ENCODE assay signal across 18 cellular contexts in genomic region chr1:116099379-116099778, GRCh38. TPM values are rescaled to one million over a fixed set of nuclear protein-coding genes. Genes with fewer than 3 reads are reported as not detected.
DNase-seq lines count a peak whose midpoint lies in the region; ATAC-seq, FAIRE-seq and TF ChIP-seq lines count a peak whose summit lies in the region.
"Had no signal": no experiment of that assay in that cellular context is flagged by ENCODE, and none has a peak within 500 bp of the region (broad histone marks: within the 10 kb centered on the region; RNA-seq: fewer than 3 reads in every experiment).

No MANE protein-coding gene starts in this region.

- H3K4me1 Mint-ChIP-seq in type B pancreatic cell (ENCODE audit: unreplicated experiment), result no peaks in the 10 kb centered on the region
- H3K4me1 Mint-ChIP-seq: CD14-positive monocyte had no signal

- peak overlapping the region; percentile 33 for H3K27ac Mint-ChIP-seq in type B pancreatic cell
- H3K27ac Mint-ChIP-seq: CD8-positive, alpha-beta T cell had no signal

- no peaks in the 10 kb centered on the region for H3K36me3 ChIP-seq in bronchial epithelial cell (ENCODE audit: control insufficient read depth, insufficient read depth, low read length)
- H3K36me3 ChIP-seq: BLaER1, HAP-1 had no signal

- TF ChIP-seq CTCF in LNCaP clone FGC (IDR thresholded peaks at IDR 0.05; ENCODE audit: control insufficient read depth, extremely low read depth, insufficient read depth) (no peak), bronchial epithelial cell (IDR thresholded peaks at IDR 0.05; ENCODE audit: insufficient read depth, low read length, severe bottlenecking) (no peak), type B pancreatic cell (conservative IDR thresholded peaks at IDR 0.05) (no peak), GM13977 (IDR thresholded peaks at IDR 0.05; ENCODE audit: extremely low read depth, insufficient read depth, missing control alignments) (no peak)

- H3K27me3 Mint-ChIP-seq in type B pancreatic cell, result no peaks in the 10 kb centered on the region

- H3K4me3 ChIP-seq in LNCaP clone FGC (ENCODE audit: low read depth, low read length) (no peak overlapping the region), bronchial epithelial cell (ENCODE audit: low read depth, low read length) (no peak overlapping the region)
- H3K4me3 ChIP-seq: BLaER1, HAP-1 had no signal

- H3K9me3 Mint-ChIP-seq in type B pancreatic cell, result peaks cover 4% of the 10 kb centered on the region

- in situ Hi-C loops in GM13977 (cut with MboI; ENCODE audit: low pct_unique_long_range_greater_than_20kb, low sequenced_read_pairs, unreplicated experiment), result no loop called here

- no peaks in the 10 kb centered on the region for H3K27me3 ChIP-seq in bronchial epithelial cell (ENCODE audit: control insufficient read depth, insufficient read depth, low read length)
- H3K27me3 ChIP-seq: BLaER1 had no signal

- no peak for TF ChIP-seq POLR2A in GM12891 (IDR thresholded peaks at IDR 0.05; ENCODE audit: low read depth, low read length)

- H3K36me3 Mint-ChIP-seq in type B pancreatic cell, result no peaks in the 10 kb centered on the region

- no peak for ATAC-seq in HG03521 (IDR thresholded peaks at IDR 0.05; ENCODE audit: unreplicated experiment)
- ATAC-seq: CD8-positive, alpha-beta T cell had no signal

- no peak for DNase-seq in GM12891 (ENCODE audit: insufficient read length, low spot score)
- DNase-seq in LNCaP clone FGC (ENCODE audit: low read depth), result peak; percentile 10
- no peak for DNase-seq in bronchial epithelial cell (ENCODE audit: low read depth)
- DNase-seq in type B pancreatic cell (ENCODE audit: extremely low spot score, unreplicated experiment), result no peak
- no peak for DNase-seq in GM13977 (ENCODE audit: low spot score)
- no peak for DNase-seq in activated T-cell treated with anti-CD3 and anti-CD28 coated beads, Interleukin-2, amount 50 U/mL, for 48 hours
- DNase-seq: 8988T; Calu3; CD8-positive, alpha-beta T cell; DMS79 treated with DMSO at 0.1 percent for 48 hours; GF-D8 had no signal

- FAIRE-seq in GM12891 (lab: Jason Lieb, UNC), result peak; percentile 5
- peak; percentile 66 for FAIRE-seq in bronchial epithelial cell (lab: Jason Lieb, UNC)
- FAIRE-seq: GM19239 had no signal

- H3K4me3 Mint-ChIP-seq in type B pancreatic cell, result no peak overlapping the region
- H3K4me3 Mint-ChIP-seq: CD14-positive monocyte; CD8-positive, alpha-beta T cell had no signal

TF ChIP-seq in GM12891, 5 proteins besides CTCF, POLR2A, EP300 and RAD21:
- TF ChIP-seq POLR2AphosphoS5 (IDR thresholded peaks at IDR 0.05; ENCODE audit: low read depth, low read length) (no peak), SPI1 (IDR thresholded peaks at IDR 0.05; ENCODE audit: low read depth, low read length) (no peak), PAX5 (IDR thresholded peaks at IDR 0.05; ENCODE audit: insufficient read depth, low read length, severe bottlenecking) (no peak), POU2F2 (IDR thresholded peaks at IDR 0.05; ENCODE audit: low read depth, low read length) (no peak), TAF1 (IDR thresholded peaks at IDR 0.05; ENCODE audit: low read depth, low read length) (no peak)

RNA-seq across cellular contexts. Expression of gene MAB21L3, which starts 11.8 kb away (rescaled TPM):
- polyA plus RNA-seq in GM12891 (2012; ENCODE audit: low read depth, missing spikeins), result 0.80 TPM
- total RNA-seq in bronchial epithelial cell, result 0.53 and 1.9 TPM in 2 replicates
- total RNA-seq in type B pancreatic cell (ENCODE audit: low replicate concordance), result 0.40 TPM in 1 of 2 replicates, not detected in the other
- total RNA-seq: CD8-positive, alpha-beta T cell; H4 had no signal
- polyA plus RNA-seq: AG04450, CD14-positive monocyte had no signal
